ENCODE assay signal across 16 cellular contexts in genomic region chr14:36829547-36829946, GRCh38.
DNase-seq lines count a peak whose midpoint lies in the region; ATAC-seq, FAIRE-seq and TF ChIP-seq lines count a peak whose summit lies in the region.
"Had no signal": no experiment of that assay in that cellular context is flagged by ENCODE, and none has a peak within 500 bp of the region (broad histone marks: within the 10 kb centered on the region; RNA-seq: fewer than 3 reads in every experiment).

No MANE protein-coding gene starts in this region.

- H3K4me1 ChIP-seq in HEK293 (ENCODE audit: control insufficient read depth, insufficient read depth, low read length) (peaks cover 27% of the 10 kb centered on the region), K562 (replicated peaks in 1 of 2; ENCODE audit: control insufficient read depth in 2 of 2, insufficient read depth in 2 of 2, low read length in 2 of 2) (peaks cover 0 to 6% of the 10 kb centered on the region in 2 experiments; a peak in 2 of 5 replicates)
- H3K4me1 ChIP-seq: BE2C had no signal

- no peak for TF ChIP-seq POLR2A in K562 (conservative IDR thresholded peaks at IDR 0.05)

- peak; percentile 75 for FAIRE-seq in K562 (lab: Jason Lieb, UNC)
- FAIRE-seq: A204.1, GM12878, H1 had no signal

- H3K4me3 ChIP-seq in HEK293 (ENCODE audit: low read depth, low read length) = no peak overlapping the region
- no peak overlapping the region for H3K4me3 ChIP-seq in K562
- H3K4me3 ChIP-seq: GM12878 had no signal

- no peaks in the 10 kb centered on the region for H3K27me3 ChIP-seq in K562 (ENCODE audit: control insufficient read depth in 2 of 2, insufficient read depth in 2 of 2, low read length in 2 of 2)
- H3K27me3 ChIP-seq: BE2C had no signal

- POLR2A ChIA-PET in HEK293 (lab: Yijun Ruan, JAX) = no interaction called here
- POLR2A ChIA-PET in K562 (lab: Yijun Ruan, JAX) = no interaction called here

- H3K36me3 ChIP-seq in HEK293 (ENCODE audit: control insufficient read depth in 2 of 2, insufficient read depth in 1 of 2, low read length in 2 of 2) (no peaks in the 10 kb centered on the region), K562 (ENCODE audit: control insufficient read depth, insufficient read depth, low read length) (no peaks in the 10 kb centered on the region)
- H3K36me3 ChIP-seq: BE2C had no signal

- no peaks in the 10 kb centered on the region for H3K9me1 ChIP-seq in K562 (ENCODE audit: control insufficient read depth, insufficient read depth, low read length)

- in situ Hi-C loops in K562 (cut with MboI) = no loop called here

- TF ChIP-seq CTCF in HEK293 (tag by site-specific recombination; IDR thresholded peaks at IDR 0.05) = no peak
- no peak for TF ChIP-seq CTCF in K562 (IDR thresholded peaks at IDR 0.05 in 2 of 3, conservative IDR thresholded peaks at IDR 0.05 in 1 of 3; ENCODE audit: insufficient read depth in 2 of 3, low read depth in 1 of 3, low read length in 3 of 3)

- CTCF ChIA-PET in HEK293 (lab: Yijun Ruan, JAX) (interaction anchor here (1.8 kb wide), 1 partner anchor 181 kb away, joined by 6 read pairs; no protein-coding TSS in a partner anchor), K562 (lab: Yijun Ruan, JAX; ENCODE audit: low intra/inter-chr PET ratio) (no interaction called here)

- no peaks in the 10 kb centered on the region for H3K79me2 ChIP-seq in K562 (ENCODE audit: control insufficient read depth, insufficient read depth, low read length)

- no peaks in the 10 kb centered on the region for H3K9me3 ChIP-seq in HEK293 (ENCODE audit: control insufficient read depth, insufficient read depth, low read depth, low read length)
- no peaks in the 10 kb centered on the region for H3K9me3 ChIP-seq in K562 (replicated peaks; ENCODE audit: control insufficient read depth, insufficient read depth, low read depth, low read length)
- H3K9me3 ChIP-seq: BE2C had no signal

- intact Hi-C loops in K562 (cut with micrococcal nuclease) = no loop called here
- intact Hi-C loops in left cardiac atrium (cut with DNase I) = no loop called here

- H3K27ac ChIP-seq in HEK293 (ENCODE audit: extremely low read depth, low read depth, low read length) (no peak overlapping the region), K562 (ENCODE audit: extremely low read depth, low read depth, low read length) (no peak overlapping the region)
- H3K27ac ChIP-seq: C4-2B had no signal

- 3% methylated on average over 3 of the region's 3 CpGs for WGBS in K562 (ENCODE audit: insufficient coverage, low coverage, missing lambda C conversion rate)

- H3K9ac ChIP-seq in K562 (ENCODE audit: insufficient read depth in 1 of 2, low read depth in 2 of 2, low read length in 2 of 2) = no peak overlapping the region

- DNase-seq in DMS53 treated with DMSO at 0.1 percent for 48 hours (lab: John Stamatoyannopoulos, UW; ENCODE audit: unreplicated experiment) (peak; percentile 9), NCI-H510A treated with DMSO at 0.1 percent for 48 hours (lab: John Stamatoyannopoulos, UW) (peak; percentile 38), K562 (ENCODE audit: extremely low read depth in 1 of 4, low spot score in 3 of 4) (peak in 2 of 4 experiments; percentile 19 to 44), NCI-H226 (no peak), left cardiac atrium (no peak), DMS 273 treated with DMSO at 0.1 percent for 48 hours (lab: John Stamatoyannopoulos, UW) (no peak)
- DNase-seq: BE2C; CD4-positive, alpha-beta memory T cell; DMS153; HCEC 1CT had no signal

- H4K20me1 ChIP-seq in K562 (replicated peaks; ENCODE audit: control insufficient read depth, insufficient read depth, low read length) = no peaks in the 10 kb centered on the region; the same call in 1 of the 2 replicates

- BruUV-seq in K562 (replicated peaks; lab: Mats Ljungman, UMichigan) = no TSS peak

- H3K4me2 ChIP-seq in K562 (ENCODE audit: insufficient read depth, low read length) = no peak overlapping the region; the same call in 1 of the 2 replicates

- TF ChIP-seq EP300 in K562 (IDR thresholded peaks at IDR 0.05; ENCODE audit: low read length) = no peak

- no peak overlapping the region for H2AFZ ChIP-seq in K562 (ENCODE audit: low read depth, low read length)

- peak; percentile 86 for ATAC-seq in K562
- no peak for ATAC-seq in GM19463 (IDR thresholded peaks at IDR 0.05; ENCODE audit: unreplicated experiment)
- ATAC-seq in left cardiac atrium = no peak
- ATAC-seq: GM12878 had no signal

- no peak for TF ChIP-seq RAD21 in K562 (CRISPR knock-in tag; conservative IDR thresholded peaks at IDR 0.05 in 1 of 2, IDR thresholded peaks at IDR 0.05 in 1 of 2)

TF ChIP-seq in HEK293, 187 proteins besides CTCF, POLR2A, EP300 and RAD21:
- TF ChIP-seq ZNF488 (tag by site-specific recombination; IDR thresholded peaks at IDR 0.05) (no peak), ZNF449 (tag by site-specific recombination; IDR thresholded peaks at IDR 0.05) (peak; percentile 72), ZNF658 (tag by site-specific recombination; IDR thresholded peaks at IDR 0.05) (no peak), KLF16 (tag by site-specific recombination; IDR thresholded peaks at IDR 0.05) (no peak), SCRT2 (tag by site-specific recombination; IDR thresholded peaks at IDR 0.05) (no peak)

TF ChIP-seq in K562, 482 proteins besides CTCF, POLR2A, EP300 and RAD21:
- TF ChIP-seq POLR2AphosphoS5 (IDR thresholded peaks at IDR 0.05; ENCODE audit: control insufficient read depth, insufficient read depth, low read depth, low read length) = no peak
- 0 out of 2 replicates have a peak, but pooled peaks have one; percentile 16 for TF ChIP-seq TFAP4 (CRISPR knock-in tag; IDR thresholded peaks at IDR 0.05; ENCODE audit: borderline replicate concordance)
- TF ChIP-seq HMBOX1 (IDR thresholded peaks at IDR 0.05) = peak; percentile 88
- TF ChIP-seq IFI16 (CRISPR knock-in tag; IDR thresholded peaks at IDR 0.05) = no peak
- TF ChIP-seq CXXC5 (CRISPR knock-in tag; IDR thresholded peaks at IDR 0.05) = 0 out of 2 replicates have a peak, but pooled peaks have one; percentile 17
- no peak for TF ChIP-seq ZNF23 (CRISPR knock-in tag; IDR thresholded peaks at IDR 0.05)
- TF ChIP-seq BHLHE40 (IDR thresholded peaks at IDR 0.05; ENCODE audit: low read length) = peak; percentile 59; the same call in 1 of the 2 replicates
- TF ChIP-seq SAP30 (IDR thresholded peaks at IDR 0.05; ENCODE audit: borderline replicate concordance, insufficient read depth, low read depth, low read length, poor library complexity, severe bottlenecking) = no peak

Comparison
In these comparisons a context has a peak if more than half of its experiments do, and no peak if none do; other contexts are left out.
1. DNase-seq: peak in DMS53 treated with DMSO at 0.1 percent for 48 hours (single experiment) and NCI-H510A treated with DMSO at 0.1 percent for 48 hours (single experiment); none in NCI-H226 (single experiment), left cardiac atrium (single experiment) and DMS 273 treated with DMSO at 0.1 percent for 48 hours (single experiment).